1 cellular context compared by ENCODE assay signal in the genomic region with DNA sequence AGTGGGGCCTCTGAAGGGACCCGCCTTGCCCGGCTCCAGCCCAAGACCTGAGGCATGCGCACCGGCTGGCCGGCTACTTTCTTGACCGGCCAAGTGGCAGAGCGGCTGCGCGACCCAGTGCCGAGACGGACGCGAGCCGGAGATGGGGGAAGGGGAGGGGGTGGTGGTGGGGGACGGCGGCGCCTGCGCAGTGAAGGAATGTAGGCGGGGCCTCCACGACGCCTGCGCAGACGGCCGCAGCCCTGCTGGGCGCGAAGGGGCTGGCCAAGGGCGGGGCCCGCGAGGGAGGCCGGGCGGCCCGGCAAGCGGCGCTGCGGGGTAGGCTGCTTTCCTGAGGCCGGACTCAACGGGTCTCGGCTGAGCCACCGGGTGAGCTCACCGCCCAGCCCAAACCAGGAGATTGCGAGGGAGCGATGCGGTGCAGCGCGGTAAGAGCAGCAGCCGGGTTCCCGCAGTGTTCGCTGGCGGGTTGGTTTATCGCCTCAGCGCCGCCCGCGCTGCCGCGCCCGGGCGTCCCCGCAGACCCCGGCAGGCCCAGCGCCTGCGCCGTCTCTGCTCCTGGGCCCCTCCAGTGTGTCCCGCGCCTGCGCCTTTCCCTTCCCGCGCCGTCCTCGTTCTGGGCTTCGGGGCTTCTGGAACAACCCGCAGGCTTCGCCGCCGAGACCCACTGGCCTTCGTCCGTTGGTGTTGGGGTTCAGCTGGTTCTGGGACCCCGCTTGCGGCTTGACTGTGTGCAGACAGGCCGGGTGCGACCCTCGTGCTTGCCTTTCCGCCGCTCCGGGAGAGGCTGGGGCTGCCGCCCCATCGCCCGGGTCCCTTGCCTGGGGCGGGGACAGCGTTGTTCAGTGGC.
TF ChIP-seq lines count a peak whose summit lies in the region.

A gene with protein sequence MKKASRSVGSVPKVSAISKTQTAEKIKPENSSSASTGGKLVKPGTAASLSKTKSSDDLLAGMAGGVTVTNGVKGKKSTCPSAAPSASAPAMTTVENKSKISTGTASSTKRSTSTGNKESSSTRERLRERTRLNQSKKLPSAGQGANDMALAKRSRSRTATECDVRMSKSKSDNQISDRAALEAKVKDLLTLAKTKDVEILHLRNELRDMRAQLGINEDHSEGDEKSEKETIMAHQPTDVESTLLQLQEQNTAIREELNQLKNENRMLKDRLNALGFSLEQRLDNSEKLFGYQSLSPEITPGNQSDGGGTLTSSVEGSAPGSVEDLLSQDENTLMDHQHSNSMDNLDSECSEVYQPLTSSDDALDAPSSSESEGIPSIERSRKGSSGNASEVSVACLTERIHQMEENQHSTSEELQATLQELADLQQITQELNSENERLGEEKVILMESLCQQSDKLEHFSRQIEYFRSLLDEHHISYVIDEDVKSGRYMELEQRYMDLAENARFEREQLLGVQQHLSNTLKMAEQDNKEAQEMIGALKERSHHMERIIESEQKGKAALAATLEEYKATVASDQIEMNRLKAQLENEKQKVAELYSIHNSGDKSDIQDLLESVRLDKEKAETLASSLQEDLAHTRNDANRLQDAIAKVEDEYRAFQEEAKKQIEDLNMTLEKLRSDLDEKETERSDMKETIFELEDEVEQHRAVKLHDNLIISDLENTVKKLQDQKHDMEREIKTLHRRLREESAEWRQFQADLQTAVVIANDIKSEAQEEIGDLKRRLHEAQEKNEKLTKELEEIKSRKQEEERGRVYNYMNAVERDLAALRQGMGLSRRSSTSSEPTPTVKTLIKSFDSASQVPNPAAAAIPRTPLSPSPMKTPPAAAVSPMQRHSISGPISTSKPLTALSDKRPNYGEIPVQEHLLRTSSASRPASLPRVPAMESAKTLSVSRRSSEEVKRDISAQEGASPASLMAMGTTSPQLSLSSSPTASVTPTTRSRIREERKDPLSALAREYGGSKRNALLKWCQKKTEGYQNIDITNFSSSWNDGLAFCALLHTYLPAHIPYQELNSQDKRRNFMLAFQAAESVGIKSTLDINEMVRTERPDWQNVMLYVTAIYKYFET (plus strand): TSS at position 276 of the 850 bp plus-strand sequence. CDS start 31,401 bp downstream, outside the sequence.

TF ChIP-seq in HCT116, 20 proteins besides CTCF, POLR2A, EP300 and RAD21:
- no peak for TF ChIP-seq SP1 (IDR thresholded peaks at IDR 0.05; ENCODE audit: low read depth)
- peak; percentile 94 for TF ChIP-seq ZFX (IDR thresholded peaks at IDR 0.05)
- TF ChIP-seq, protein P1, sequence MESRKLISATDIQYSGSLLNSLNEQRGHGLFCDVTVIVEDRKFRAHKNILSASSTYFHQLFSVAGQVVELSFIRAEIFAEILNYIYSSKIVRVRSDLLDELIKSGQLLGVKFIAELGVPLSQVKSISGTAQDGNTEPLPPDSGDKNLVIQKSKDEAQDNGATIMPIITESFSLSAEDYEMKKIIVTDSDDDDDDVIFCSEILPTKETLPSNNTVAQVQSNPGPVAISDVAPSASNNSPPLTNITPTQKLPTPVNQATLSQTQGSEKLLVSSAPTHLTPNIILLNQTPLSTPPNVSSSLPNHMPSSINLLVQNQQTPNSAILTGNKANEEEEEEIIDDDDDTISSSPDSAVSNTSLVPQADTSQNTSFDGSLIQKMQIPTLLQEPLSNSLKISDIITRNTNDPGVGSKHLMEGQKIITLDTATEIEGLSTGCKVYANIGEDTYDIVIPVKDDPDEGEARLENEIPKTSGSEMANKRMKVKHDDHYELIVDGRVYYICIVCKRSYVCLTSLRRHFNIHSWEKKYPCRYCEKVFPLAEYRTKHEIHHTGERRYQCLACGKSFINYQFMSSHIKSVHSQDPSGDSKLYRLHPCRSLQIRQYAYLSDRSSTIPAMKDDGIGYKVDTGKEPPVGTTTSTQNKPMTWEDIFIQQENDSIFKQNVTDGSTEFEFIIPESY (IDR thresholded peaks at IDR 0.05; ENCODE audit: extremely low read depth, insufficient replicate concordance, low read length): no peak
- peak; percentile 97 for TF ChIP-seq POLR2AphosphoS5 (IDR thresholded peaks at IDR 0.05; ENCODE audit: low read depth, low read length)
- TF ChIP-seq SIN3A (IDR thresholded peaks at IDR 0.05; ENCODE audit: low read depth): peak; percentile 65; the same call in 1 of the 2 replicates
- TF ChIP-seq, protein P2, sequence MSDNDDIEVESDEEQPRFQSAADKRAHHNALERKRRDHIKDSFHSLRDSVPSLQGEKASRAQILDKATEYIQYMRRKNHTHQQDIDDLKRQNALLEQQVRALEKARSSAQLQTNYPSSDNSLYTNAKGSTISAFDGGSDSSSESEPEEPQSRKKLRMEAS (IDR thresholded peaks at IDR 0.05): peak; percentile 46; the same call in 1 of the 2 replicates
